In genomic region chr2:71749671-71750101, GRCh38 we compare ENCODE assay signal across 13 cellular contexts.
DNase-seq lines count a peak whose midpoint lies in the region; ATAC-seq and TF ChIP-seq lines count a peak whose summit lies in the region.
"Had no signal": no experiment of that assay in that cellular context is flagged by ENCODE, and none has a peak within 500 bp of the region (broad histone marks: within the 10 kb centered on the region; RNA-seq: fewer than 3 reads in every experiment).

No MANE protein-coding gene starts in this region.

- TF ChIP-seq CTCF in PC-3 (conservative IDR thresholded peaks at IDR 0.05; ENCODE audit: low read depth, low read length) (no peak), prostate gland (IDR thresholded peaks at IDR 0.05) (no peak), upper lobe of left lung (IDR thresholded peaks at IDR 0.05) (no peak), endothelial cell (IDR thresholded peaks at IDR 0.05; ENCODE audit: unreplicated experiment) (no peak)

- peak; percentile 67 for ATAC-seq in PC-3
- no peak for ATAC-seq in upper lobe of left lung (ENCODE audit: low FRiP score in 2 of 2)
- no peak for ATAC-seq in activated CD4-positive, alpha-beta T cell treated with anti-CD3 and anti-CD28 coated beads for 36 hours

- 13% methylated on average over 3 of the region's 3 CpGs for WGBS in prostate gland
- WGBS in upper lobe of left lung, 2 donors = 59 to 83% methylated on average over 2 to 3 of the region's 3 CpGs

- no peak overlapping the region for H3K9ac ChIP-seq in PC-3 (ENCODE audit: low read length)

- H3K4me3 ChIP-seq in PC-3 (ENCODE audit: low read length) (no peak overlapping the region), prostate gland (no peak overlapping the region), upper lobe of left lung (no peak overlapping the region)
- H3K4me3 ChIP-seq: stomach had no signal

- no peaks in the 10 kb centered on the region for H3K4me1 Mint-ChIP-seq in activated CD4-positive, alpha-beta T cell treated with anti-CD3 and anti-CD28 coated beads for 36 hours
- peaks cover 5% of the 10 kb centered on the region for H3K4me1 Mint-ChIP-seq in endothelial cell (ENCODE audit: unreplicated experiment)
- H3K4me1 Mint-ChIP-seq: CD4-positive, CD25-positive, alpha-beta regulatory T cell had no signal

- no peak overlapping the region for H3K4me3 Mint-ChIP-seq in activated CD4-positive, alpha-beta T cell treated with anti-CD3 and anti-CD28 coated beads for 36 hours
- H3K4me3 Mint-ChIP-seq in endothelial cell (ENCODE audit: unreplicated experiment) = no peak overlapping the region
- H3K4me3 Mint-ChIP-seq: activated CD4-positive, alpha-beta memory T cell treated with anti-CD3 and anti-CD28 coated beads for 36 hours; CD4-positive, CD25-positive, alpha-beta regulatory T cell; T-helper 1 cell treated with Interleukin-12 subunit alpha and Interleukin-12 subunit beta and Interleukin-4 antibody, amounts not matched to agents 30 μg/mL and 1 μg/mL, for 36 hours had no signal

- H3F3A ChIP-seq in PC-3 (ENCODE audit: low read length, unreplicated experiment) = no peaks in the 10 kb centered on the region

- H2AFZ ChIP-seq in PC-3 (ENCODE audit: low read length) = no peak overlapping the region

- TF ChIP-seq POLR2A in prostate gland (IDR thresholded peaks at IDR 0.05) (no peak), upper lobe of left lung (IDR thresholded peaks at IDR 0.05) (no peak)

- BruUV-seq in PC-3 (replicated peaks; lab: Mats Ljungman, UMichigan) = no TSS peak

- H3K27ac Mint-ChIP-seq in activated CD4-positive, alpha-beta T cell treated with anti-CD3 and anti-CD28 coated beads for 36 hours = no peak overlapping the region
- no peak overlapping the region for H3K27ac Mint-ChIP-seq in endothelial cell (ENCODE audit: unreplicated experiment)
- H3K27ac Mint-ChIP-seq: activated CD4-positive, alpha-beta memory T cell treated with anti-CD3 and anti-CD28 coated beads for 36 hours; CD4-positive, CD25-positive, alpha-beta regulatory T cell; T-helper 1 cell treated with Interleukin-12 subunit alpha and Interleukin-12 subunit beta and Interleukin-4 antibody, amounts not matched to agents 30 μg/mL and 1 μg/mL, for 36 hours had no signal

- DNase-seq in GM03348 (ENCODE audit: low spot score) (peak; percentile 40), PC-3 (peak; percentile 82), dermis blood vessel endothelial cell (peak; percentile 35), prostate gland (ENCODE audit: low spot score) (peak; percentile 30), upper lobe of left lung (no peak), endothelial cell (ENCODE audit: low spot score) (no peak)
- DNase-seq in activated CD4-positive, alpha-beta T cell treated with anti-CD3 and anti-CD28 coated beads for 36 hours = no peak
- DNase-seq: activated CD4-positive, alpha-beta memory T cell treated with anti-CD3 and anti-CD28 coated beads for 36 hours; activated effector memory CD4-positive, alpha-beta T cell treated with anti-CD3 and anti-CD28 coated beads, Interleukin-2, amount 50 U/mL, for 16 hours; CD4-positive, CD25-positive, alpha-beta regulatory T cell; NCI-H187 treated with DMSO at 0.1 percent for 48 hours; stomach had no signal

- no peaks in the 10 kb centered on the region for H3K9me3 ChIP-seq in PC-3 (ENCODE audit: low read length)
- H3K9me3 ChIP-seq in prostate gland = no peaks in the 10 kb centered on the region
- H3K9me3 ChIP-seq in upper lobe of left lung = no peaks in the 10 kb centered on the region

- peaks cover 12% of the 10 kb centered on the region for H3K27me3 Mint-ChIP-seq in activated CD4-positive, alpha-beta T cell treated with anti-CD3 and anti-CD28 coated beads for 36 hours
- peaks cover 2% of the 10 kb centered on the region for H3K27me3 Mint-ChIP-seq in endothelial cell (ENCODE audit: unreplicated experiment)

- no peaks in the 10 kb centered on the region for H3K9me2 ChIP-seq in PC-3 (replicated peaks; ENCODE audit: low read length)

- no peaks in the 10 kb centered on the region for H3K36me3 Mint-ChIP-seq in activated CD4-positive, alpha-beta T cell treated with anti-CD3 and anti-CD28 coated beads for 36 hours (ENCODE audit: low read depth)
- no peaks in the 10 kb centered on the region for H3K36me3 Mint-ChIP-seq in endothelial cell (ENCODE audit: low read depth, unreplicated experiment)
- H3K36me3 Mint-ChIP-seq: activated CD4-positive, alpha-beta memory T cell treated with anti-CD3 and anti-CD28 coated beads for 36 hours; CD4-positive, CD25-positive, alpha-beta regulatory T cell had no signal

- no peaks in the 10 kb centered on the region for H4K20me1 ChIP-seq in PC-3 (ENCODE audit: low read length)

- H3K27ac ChIP-seq in PC-3 (ENCODE audit: low read length) (peak overlapping the region; percentile 48), prostate gland (no peak overlapping the region), upper lobe of left lung (no peak overlapping the region)
- H3K27ac ChIP-seq: stomach had no signal

- H3K79me2 ChIP-seq in PC-3 (ENCODE audit: low read length) = no peaks in the 10 kb centered on the region

- H3K9me3 Mint-ChIP-seq in activated CD4-positive, alpha-beta T cell treated with anti-CD3 and anti-CD28 coated beads for 36 hours (ENCODE audit: low read depth) = peaks cover 3% of the 10 kb centered on the region
- no peaks in the 10 kb centered on the region for H3K9me3 Mint-ChIP-seq in endothelial cell (ENCODE audit: unreplicated experiment)

- CTCF ChIA-PET in PC-3 (lab: Charles Lee) = interaction anchor here (0.5 to 0.6 kb wide), 2 partner anchors 47 to 174 kb away, joined by 3 read pairs; no protein-coding TSS in a partner anchor
- CTCF ChIA-PET in activated CD4-positive, alpha-beta T cell treated with anti-CD3 and anti-CD28 coated beads for 36 hours (lab: Charles Lee) = no interaction called here

- H3K4me2 ChIP-seq in PC-3 (ENCODE audit: low read length) = peak overlapping the region; percentile 15

- H3K4me1 ChIP-seq in PC-3 (ENCODE audit: insufficient read depth, low read length) = peaks cover 54% of the 10 kb centered on the region
- peaks cover 11% of the 10 kb centered on the region for H3K4me1 ChIP-seq in prostate gland (replicated peaks)
- H3K4me1 ChIP-seq in upper lobe of left lung = peaks cover 18 to 22% (median 21%) of the 10 kb centered on the region in 4 donors

- H3K36me3 ChIP-seq in PC-3 (ENCODE audit: low read depth, low read length) (no peaks in the 10 kb centered on the region), prostate gland (no peaks in the 10 kb centered on the region), upper lobe of left lung (no peaks in the 10 kb centered on the region)
- H3K36me3 ChIP-seq: stomach had no signal

- POLR2A ChIA-PET in PC-3 (lab: Charles Lee; ENCODE audit: unreplicated experiment) = no interaction called here
- POLR2A ChIA-PET in activated CD4-positive, alpha-beta T cell treated with anti-CD3 and anti-CD28 coated beads for 36 hours (lab: Charles Lee) = no interaction called here

- no peak for TF ChIP-seq EP300 in upper lobe of left lung (IDR thresholded peaks at IDR 0.05)

- no peaks in the 10 kb centered on the region for H3K27me3 ChIP-seq in PC-3 (ENCODE audit: low read length)
- no peaks in the 10 kb centered on the region for H3K27me3 ChIP-seq in prostate gland (replicated peaks; ENCODE audit: insufficient read depth)
- no peaks in the 10 kb centered on the region for H3K27me3 ChIP-seq in upper lobe of left lung
- H3K27me3 ChIP-seq: stomach had no signal

- intact Hi-C loops in PC-3 (cut with micrococcal nuclease) = no loop called here
- intact Hi-C loops in prostate gland (cut with DNase I) = no loop called here
- intact Hi-C loops in activated CD4-positive, alpha-beta T cell treated with anti-CD3 and anti-CD28 coated beads for 36 hours (cut with DNase I, micrococcal nuclease) = no loop called here

Comparison
In these comparisons a context has a peak if more than half of its experiments do, and no peak if none do; other contexts are left out.
1. DNase-seq: peak in GM03348 (single experiment), PC-3 (single experiment), dermis blood vessel endothelial cell (single experiment) and prostate gland (single experiment); none in upper lobe of left lung (0 of 2), activated CD4-positive, alpha-beta T cell treated with anti-CD3 and anti-CD28 coated beads for 36 hours (single experiment) and endothelial cell (single experiment).